In the genomic region with DNA sequence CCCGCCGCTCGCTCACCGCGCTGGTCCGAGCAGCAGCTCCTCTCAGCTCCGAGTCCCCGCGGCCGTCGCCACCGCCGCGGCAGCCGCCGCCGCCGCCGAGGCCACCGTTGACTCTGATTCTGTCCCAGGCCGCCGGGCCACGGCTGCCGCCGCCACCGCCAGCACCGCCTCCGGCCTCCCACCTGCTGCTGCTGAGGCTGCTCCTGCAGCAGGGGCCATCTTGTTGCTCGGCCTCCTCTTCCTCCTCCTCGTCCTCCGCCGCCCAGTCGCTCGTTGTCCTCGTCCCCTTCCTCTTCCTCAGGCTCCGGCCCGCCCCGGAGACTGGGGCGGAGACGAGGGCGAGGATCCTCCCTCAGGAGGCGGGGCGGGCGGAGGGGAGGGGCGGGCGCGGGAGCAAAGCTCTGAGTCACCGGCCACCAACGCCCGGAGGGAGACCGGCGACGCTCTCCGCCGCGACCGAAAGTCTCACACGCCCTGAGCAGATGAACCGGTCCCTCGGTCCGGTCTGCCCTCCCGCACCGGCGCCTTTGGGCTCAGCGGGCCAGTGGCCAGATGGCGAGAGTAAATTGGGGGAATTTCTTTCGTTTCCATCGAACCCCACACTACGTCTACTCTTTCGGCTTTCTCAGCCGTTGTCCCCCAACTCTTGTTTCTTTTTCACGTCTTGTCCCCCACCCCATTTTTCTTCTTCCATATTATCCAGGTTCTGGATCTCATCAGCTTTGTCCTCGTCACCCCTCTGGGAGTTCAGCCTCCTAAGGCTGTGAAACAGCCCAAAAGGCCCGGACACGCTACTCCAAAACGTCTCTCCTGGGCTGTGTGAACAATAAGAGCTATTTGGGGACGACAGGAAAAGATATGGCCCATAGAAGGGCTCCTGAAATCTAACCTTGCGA, we compare ENCODE assay signal across 8 cellular contexts. TPM values are rescaled to one million over a fixed set of nuclear protein-coding genes. Genes with fewer than 3 reads are reported as not detected.
A peak's percentile ranks its signal among the peaks of the same experiment; 100 is the strongest.
DNase-seq lines count a peak whose midpoint lies in the region; ATAC-seq lines count a peak whose summit lies in the region.

A gene with protein sequence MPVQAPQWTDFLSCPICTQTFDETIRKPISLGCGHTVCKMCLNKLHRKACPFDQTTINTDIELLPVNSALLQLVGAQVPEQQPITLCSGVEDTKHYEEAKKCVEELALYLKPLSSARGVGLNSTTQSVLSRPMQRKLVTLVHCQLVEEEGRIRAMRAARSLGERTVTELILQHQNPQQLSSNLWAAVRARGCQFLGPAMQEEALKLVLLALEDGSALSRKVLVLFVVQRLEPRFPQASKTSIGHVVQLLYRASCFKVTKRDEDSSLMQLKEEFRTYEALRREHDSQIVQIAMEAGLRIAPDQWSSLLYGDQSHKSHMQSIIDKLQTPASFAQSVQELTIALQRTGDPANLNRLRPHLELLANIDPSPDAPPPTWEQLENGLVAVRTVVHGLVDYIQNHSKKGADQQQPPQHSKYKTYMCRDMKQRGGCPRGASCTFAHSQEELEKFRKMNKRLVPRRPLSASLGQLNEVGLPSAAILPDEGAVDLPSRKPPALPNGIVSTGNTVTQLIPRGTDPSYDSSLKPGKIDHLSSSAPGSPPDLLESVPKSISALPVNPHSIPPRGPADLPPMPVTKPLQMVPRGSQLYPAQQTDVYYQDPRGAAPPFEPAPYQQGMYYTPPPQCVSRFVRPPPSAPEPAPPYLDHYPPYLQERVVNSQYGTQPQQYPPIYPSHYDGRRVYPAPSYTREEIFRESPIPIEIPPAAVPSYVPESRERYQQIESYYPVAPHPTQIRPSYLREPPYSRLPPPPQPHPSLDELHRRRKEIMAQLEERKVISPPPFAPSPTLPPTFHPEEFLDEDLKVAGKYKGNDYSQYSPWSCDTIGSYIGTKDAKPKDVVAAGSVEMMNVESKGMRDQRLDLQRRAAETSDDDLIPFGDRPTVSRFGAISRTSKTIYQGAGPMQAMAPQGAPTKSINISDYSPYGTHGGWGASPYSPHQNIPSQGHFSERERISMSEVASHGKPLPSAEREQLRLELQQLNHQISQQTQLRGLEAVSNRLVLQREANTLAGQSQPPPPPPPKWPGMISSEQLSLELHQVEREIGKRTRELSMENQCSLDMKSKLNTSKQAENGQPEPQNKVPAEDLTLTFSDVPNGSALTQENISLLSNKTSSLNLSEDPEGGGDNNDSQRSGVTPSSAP (minus strand): TSS at position 278 of the 896 bp plus-strand sequence. CDS start 29,372 bp downstream, outside the sequence.

- peak; percentile 95 for DNase-seq in AG20443 (ENCODE audit: low spot score)
- peak; percentile 83 for DNase-seq in NCI-H510A treated with DMSO at 0.1 percent for 48 hours (lab: John Stamatoyannopoulos, UW)
- peak; percentile 79 to 80 for DNase-seq in activated CD4-positive, alpha-beta T cell treated with anti-CD3 and anti-CD28 coated beads for 24 hours (ENCODE audit: low read depth in 2 of 2)
- DNase-seq in cerebellum (ENCODE audit: low spot score): peak; percentile 95
- DNase-seq in kidney glomerular epithelial cell (lab: John Stamatoyannopoulos, UW): peak; percentile 70
- DNase-seq in stimulated activated CD4-positive, alpha-beta T cell treated with anti-CD3 and anti-CD28 coated beads, Interleukin-1b, Interleukin-23, amount 100 ng/mL, for 1 hour (ENCODE audit: low read depth in 2 of 2): peak; percentile 75 to 83

- ATAC-seq in GM19035 (IDR thresholded peaks at IDR 0.05; ENCODE audit: unreplicated experiment): peak; percentile 89
- ATAC-seq in HG03342 (IDR thresholded peaks at IDR 0.05; ENCODE audit: unreplicated experiment): peak; percentile 83

RNA-seq across cellular contexts. Expression of the gene that starts here (rescaled TPM):
- total RNA-seq in cerebellum: 43.3 TPM

Comparison
In these comparisons a context has a peak if more than half of its experiments do, and no peak if none do; other contexts are left out.
1. Peak in every context shown above with its lines: DNase-seq and ATAC-seq.